8 cellular contexts compared by ENCODE assay signal in genomic region chr7:113963356-113963755, GRCh38.
"Had no signal": no experiment of that assay in that cellular context is flagged by ENCODE, and none has a peak within 500 bp of the region (broad histone marks: within the 10 kb centered on the region; RNA-seq: fewer than 3 reads in every experiment).

No MANE protein-coding gene starts in this region.

- H3K4me1 ChIP-seq: HAP-1 had no signal

- H3K9ac ChIP-seq: GM23248 had no signal

- H3K9me3 ChIP-seq: HAP-1 had no signal

- H2AFZ ChIP-seq: GM23248 had no signal

- H3K4me1 Mint-ChIP-seq: IgD-negative memory B cell had no signal

- H3K27ac ChIP-seq: GM23248 had no signal

- H3K27ac Mint-ChIP-seq: HFFc6, IgD-negative memory B cell had no signal

- DNase-seq: GM23248, GOT3, H7, HFFc6, KBM-7 had no signal

- H3K4me3 ChIP-seq: GM23248, HAP-1 had no signal

- H3K4me3 Mint-ChIP-seq: HFFc6, IgD-negative memory B cell had no signal

- H3K36me3 ChIP-seq: HAP-1 had no signal

- ATAC-seq: HCT116 had no signal

- H3K27me3 Mint-ChIP-seq: IgD-negative memory B cell had no signal
